Comparison of ENCODE assay signal across 20 cellular contexts in the genomic region with DNA sequence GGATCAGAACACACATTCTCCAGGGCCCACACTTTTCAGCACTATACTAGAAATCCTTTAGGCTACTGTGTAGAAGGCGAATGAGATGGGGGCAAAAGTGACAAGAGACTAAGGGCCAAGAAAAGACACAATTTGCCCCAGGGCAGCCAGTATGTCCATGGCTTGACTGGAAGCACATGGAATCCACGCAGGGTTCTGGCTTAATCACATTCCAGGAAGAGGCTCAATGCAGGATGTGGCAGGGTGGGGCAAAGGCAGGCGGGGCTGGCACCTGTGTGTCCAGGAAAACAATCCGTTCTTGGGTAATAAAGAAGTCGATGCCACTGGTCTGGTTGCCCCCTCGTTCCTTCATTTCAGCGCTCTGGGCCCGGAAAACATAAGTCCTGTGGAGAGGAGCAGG. TPM values are rescaled to one million over a fixed set of nuclear protein-coding genes. Genes with fewer than 3 reads are reported as not detected.
DNase-seq lines count a peak whose midpoint lies in the region; ATAC-seq and TF ChIP-seq lines count a peak whose summit lies in the region.
"Had no signal": no experiment of that assay in that cellular context is flagged by ENCODE, and none has a peak within 500 bp of the region (broad histone marks: within the 10 kb centered on the region; RNA-seq: fewer than 3 reads in every experiment).

No MANE protein-coding gene starts in this region.

- no peak overlapping the region for H2BK120ac ChIP-seq in trophoblast cell (ENCODE audit: insufficient read depth, low read length, poor library complexity)

- peaks cover 15% of the 10 kb centered on the region for H3K36me3 ChIP-seq in Caco-2 (ENCODE audit: control insufficient read depth, insufficient read depth, low read length)
- H3K36me3 ChIP-seq in esophagus (ENCODE audit: control insufficient read depth in 2 of 2, insufficient read depth in 2 of 2, low read length in 1 of 2) = peaks cover 12 to 24% of the 10 kb centered on the region in 2 donors
- peaks cover 51 to 62% of the 10 kb centered on the region in 2 experiments for H3K36me3 ChIP-seq in trophoblast cell (ENCODE audit: control insufficient read depth in 1 of 2, insufficient read depth in 2 of 2, low read length in 2 of 2)
- peaks cover 5 to 12% of the 10 kb centered on the region in 2 donors for H3K36me3 ChIP-seq in aorta (ENCODE audit: control insufficient read depth in 1 of 2, insufficient read depth in 2 of 2, low read length in 1 of 2)
- H3K36me3 ChIP-seq in smooth muscle cell (ENCODE audit: low read depth) = no peaks in the 10 kb centered on the region

- no peaks in the 10 kb centered on the region for H4K20me1 ChIP-seq in smooth muscle cell (ENCODE audit: low read depth)

- no peak overlapping the region for H2AFZ ChIP-seq in trophoblast cell (ENCODE audit: insufficient read depth, low read length, poor library complexity)
- H2AFZ ChIP-seq in smooth muscle cell (ENCODE audit: low read depth) = no peak overlapping the region

- no peaks in the 10 kb centered on the region for H3F3A ChIP-seq in smooth muscle cell (ENCODE audit: low read depth)

- no peak overlapping the region for H3K4me3 Mint-ChIP-seq in Caco-2 (ENCODE audit: unreplicated experiment)
- H3K4me3 Mint-ChIP-seq: activated T-helper 17 cell treated with anti-CD3 and anti-CD28 coated beads, Interleukin-2, amount 50 U/mL, for 72 hours; nephron progenitor cell had no signal

- H3K27me3 ChIP-seq in Caco-2 (replicated peaks; ENCODE audit: control insufficient read depth, insufficient read depth, low read length) (no peaks in the 10 kb centered on the region), esophagus (ENCODE audit: control insufficient read depth in 1 of 2, insufficient read depth in 2 of 2, low read length in 2 of 2) (no peaks in the 10 kb centered on the region), trophoblast cell (ENCODE audit: insufficient read depth, low read length) (no peaks in the 10 kb centered on the region), aorta (ENCODE audit: control insufficient read depth in 1 of 2, insufficient read depth in 2 of 2, low read length in 1 of 2) (no peaks in the 10 kb centered on the region), smooth muscle cell (ENCODE audit: low read depth) (no peaks in the 10 kb centered on the region)
- H3K27me3 ChIP-seq: thyroid gland had no signal

- ATAC-seq in GM21528 (IDR thresholded peaks at IDR 0.05; ENCODE audit: low FRiP score, unreplicated experiment) (no peak), aorta (ENCODE audit: low FRiP score) (no peak), GM18517 (IDR thresholded peaks at IDR 0.05; ENCODE audit: unreplicated experiment) (no peak)
- ATAC-seq: activated T-helper 17 cell treated with anti-CD3 and anti-CD28 coated beads, Interleukin-2, amount 50 U/mL, for 72 hours; left cardiac atrium had no signal

- no peak for DNase-seq in Caco-2
- DNase-seq in NCI-H226 = peak; percentile 43
- DNase-seq in trophoblast cell = peak; percentile 64 to 86
- no peak for DNase-seq in aorta
- no peak for DNase-seq in smooth muscle cell (lab: John Stamatoyannopoulos, UW; ENCODE audit: unreplicated experiment)
- DNase-seq: activated CD8-positive, alpha-beta memory T cell treated with anti-CD3 and anti-CD28 coated beads for 24 hours; DMS 273 treated with DMSO at 0.1 percent for 48 hours; left cardiac atrium; NCI-H1092; nephron progenitor cell; retina; stimulated activated CD4-positive, alpha-beta T cell treated with anti-CD3 and anti-CD28 coated beads, Interleukin-4, amount 100 ng/mL, for 1 hour; thyroid gland had no signal

- intact Hi-C loops in Caco-2 (cut with micrococcal nuclease; ENCODE audit: unreplicated experiment) = no loop called here
- intact Hi-C loops in aorta (cut with DNase I) = no loop called here

- H3K4me3 ChIP-seq in Caco-2 (ENCODE audit: low read depth, low read length) = no peak overlapping the region
- no peak overlapping the region for H3K4me3 ChIP-seq in esophagus (ENCODE audit: low read depth in 1 of 2, low read length in 2 of 2)
- no peak overlapping the region for H3K4me3 ChIP-seq in trophoblast cell (ENCODE audit: low read depth, low read length)
- H3K4me3 ChIP-seq in aorta (ENCODE audit: low read length in 2 of 2) = no peak overlapping the region
- no peak overlapping the region for H3K4me3 ChIP-seq in smooth muscle cell
- H3K4me3 ChIP-seq: thyroid gland had no signal

- H2BK5ac ChIP-seq in trophoblast cell (ENCODE audit: low read depth, low read length, poor library complexity) = no peak overlapping the region

- no peak overlapping the region for H2BK12ac ChIP-seq in trophoblast cell (ENCODE audit: low read length)

- H3K27ac Mint-ChIP-seq in Caco-2 (ENCODE audit: unreplicated experiment) = peak overlapping the region; percentile 5
- H3K27ac Mint-ChIP-seq: nephron progenitor cell had no signal

- H3K9me3 ChIP-seq in Caco-2 = no peaks in the 10 kb centered on the region
- H3K9me3 ChIP-seq in esophagus (ENCODE audit: control insufficient read depth in 2 of 2, insufficient read depth in 1 of 2, low read depth in 1 of 2, low read length in 1 of 2) = no peaks in the 10 kb centered on the region
- H3K9me3 ChIP-seq in trophoblast cell (ENCODE audit: insufficient read depth, low read depth, low read length) = no peaks in the 10 kb centered on the region
- no peaks in the 10 kb centered on the region for H3K9me3 ChIP-seq in aorta (ENCODE audit: control insufficient read depth, low read length)
- H3K9me3 ChIP-seq in smooth muscle cell (replicated peaks; ENCODE audit: low read depth) = no peaks in the 10 kb centered on the region
- H3K9me3 ChIP-seq: thyroid gland had no signal

- H3K36me3 Mint-ChIP-seq in Caco-2 (ENCODE audit: insufficient read depth, unreplicated experiment) = peaks cover 75% of the 10 kb centered on the region

- WGBS in esophagus, 2 donors = 43 to 51% methylated on average over 8 of the region's 8 CpGs
- no CpG with 5 or more reads among the region's 8 CpGs for WGBS in trophoblast cell (ENCODE audit: extremely low coverage, insufficient coverage, insufficient read length)
- 88 to 91% methylated on average over 8 of the region's 8 CpGs for WGBS in aorta, 2 donors
- 88% methylated on average over 8 of the region's 8 CpGs for WGBS in smooth muscle cell (ENCODE audit: low lambda C conversion rate)

- TF ChIP-seq CTCF in Caco-2 (IDR thresholded peaks at IDR 0.05; ENCODE audit: insufficient read depth in 1 of 2, low read depth in 1 of 2, low read length in 1 of 2, severe bottlenecking in 1 of 2, unreplicated experiment in 1 of 2) (no peak), smooth muscle cell (IDR thresholded peaks at IDR 0.05; ENCODE audit: borderline replicate concordance, insufficient read depth, poor library complexity, severe bottlenecking) (no peak)

- no TSS peak for BruUV-seq in Caco-2 (replicated peaks; lab: Mats Ljungman, UMichigan)

- H2AK5ac ChIP-seq in trophoblast cell (ENCODE audit: low read length) = no peak overlapping the region

- no peak overlapping the region for H3K4ac ChIP-seq in trophoblast cell (ENCODE audit: low read depth, low read length)

- no peak overlapping the region for H4K8ac ChIP-seq in trophoblast cell (ENCODE audit: low read depth, low read length)

- H3K9ac ChIP-seq in trophoblast cell (ENCODE audit: low read length) (no peak overlapping the region), smooth muscle cell (ENCODE audit: low read depth) (no peak overlapping the region)

- H3K79me1 ChIP-seq in trophoblast cell (ENCODE audit: low read length) = peaks cover 2% of the 10 kb centered on the region

- peaks cover 4% of the 10 kb centered on the region for H3K4me1 Mint-ChIP-seq in Caco-2 (ENCODE audit: low read depth, unreplicated experiment)
- H3K4me1 Mint-ChIP-seq: nephron progenitor cell had no signal

- POLR2A ChIA-PET in Caco-2 (lab: Charles Lee) = no interaction called here

- H3K27ac ChIP-seq in esophagus (ENCODE audit: low read depth in 2 of 2, low read length in 1 of 2) = peak overlapping the region; percentile 70 to 81
- H3K27ac ChIP-seq in trophoblast cell (ENCODE audit: low read depth, low read length) = no peak overlapping the region
- no peak overlapping the region for H3K27ac ChIP-seq in aorta (ENCODE audit: low read depth in 1 of 2, low read length in 2 of 2)
- H3K27ac ChIP-seq in smooth muscle cell (ENCODE audit: low read depth) = no peak overlapping the region
- H3K27ac ChIP-seq: thyroid gland had no signal

- H4K91ac ChIP-seq in trophoblast cell (ENCODE audit: low read depth, low read length) = no peak overlapping the region

- no peaks in the 10 kb centered on the region for H3K79me2 ChIP-seq in trophoblast cell (ENCODE audit: control insufficient read depth, insufficient read depth, low read length, poor library complexity)
- no peaks in the 10 kb centered on the region for H3K79me2 ChIP-seq in smooth muscle cell (ENCODE audit: low read depth)

- no peaks in the 10 kb centered on the region for H3K27me3 Mint-ChIP-seq in Caco-2 (ENCODE audit: insufficient read depth, unreplicated experiment)
- H3K27me3 Mint-ChIP-seq: activated T-helper 17 cell treated with anti-CD3 and anti-CD28 coated beads, Interleukin-2, amount 50 U/mL, for 72 hours had no signal

- no peaks in the 10 kb centered on the region for H3K9me3 Mint-ChIP-seq in Caco-2 (ENCODE audit: unreplicated experiment)
- H3K9me3 Mint-ChIP-seq: activated T-helper 17 cell treated with anti-CD3 and anti-CD28 coated beads, Interleukin-2, amount 50 U/mL, for 72 hours; nephron progenitor cell had no signal

- H3K14ac ChIP-seq in trophoblast cell (ENCODE audit: low read length) = no peak overlapping the region

- H4K12ac ChIP-seq in trophoblast cell (ENCODE audit: low read depth, low read length) = no peak overlapping the region

- CTCF ChIA-PET in Caco-2 (lab: Charles Lee) = interaction anchor here (0.6 kb wide), 1 partner anchor 179 kb away, joined by 3 read pairs; no protein-coding TSS in a partner anchor

- no peak overlapping the region for H3K18ac ChIP-seq in trophoblast cell (ENCODE audit: low read length)

- peaks cover 9% of the 10 kb centered on the region for H3K4me1 ChIP-seq in Caco-2
- H3K4me1 ChIP-seq in esophagus (ENCODE audit: control insufficient read depth in 2 of 2, insufficient read depth in 2 of 2, low read length in 1 of 2) = peaks cover 0 to 4% of the 10 kb centered on the region in 2 donors
- peaks cover 9 to 11% of the 10 kb centered on the region in 2 experiments for H3K4me1 ChIP-seq in trophoblast cell (ENCODE audit: control insufficient read depth in 1 of 2, insufficient read depth in 2 of 2, low read length in 2 of 2)
- H3K4me1 ChIP-seq in aorta (ENCODE audit: control insufficient read depth in 1 of 2, insufficient read depth in 2 of 2, low read length in 2 of 2) = no peaks in the 10 kb centered on the region
- no peaks in the 10 kb centered on the region for H3K4me1 ChIP-seq in smooth muscle cell (ENCODE audit: low read depth)
- H3K4me1 ChIP-seq: thyroid gland had no signal

- H3K4me2 ChIP-seq in trophoblast cell (ENCODE audit: low read length) (no peak overlapping the region), smooth muscle cell (no peak overlapping the region)

- no peak overlapping the region for H3K23ac ChIP-seq in trophoblast cell (ENCODE audit: low read length)

RNA-seq across cellular contexts. Expression of gene SMG9, which starts 14.9 kb away (rescaled TPM):
- total RNA-seq in Caco-2 (2022) (87.6 and 98.8 TPM in 2 replicates), aorta (10 to 100 TPM; 29.2 to 50.6 TPM), smooth muscle cell (12.8 and 13.2 TPM in 2 replicates)
- polyA plus RNA-seq in esophagus (10 to 100 TPM; 15.8 to 23.2 TPM), aorta (10 to 100 TPM; 14.9 to 31.1 TPM), smooth muscle cell (39.2 and 46.6 TPM in 2 replicates)
- 29.5 and 29.9 TPM in 2 replicates for polyA plus RNA-seq in trophoblast cell (2013)

RNA-seq across cellular contexts. Expression of gene IRGC, which starts 24.0 kb away (rescaled TPM):
- total RNA-seq in Caco-2 (2022) (not detected in 2 replicates), aorta (not detected), smooth muscle cell (not detected in 2 replicates)
- polyA plus RNA-seq in esophagus (not detected), aorta (not detected), smooth muscle cell (not detected in 2 replicates)
- polyA plus RNA-seq in trophoblast cell (2013) = not detected in 2 replicates
- total RNA-seq: activated T-helper 17 cell treated with anti-CD3 and anti-CD28 coated beads, Interleukin-2, amount 50 U/mL, for 72 hours; fibroblast of lung; H1; left cardiac atrium; SK-MEL-5 had no signal
- polyA plus RNA-seq: fibroblast of lung, H1 had no signal

RNA-seq across cellular contexts. Expression of gene KCNN4, which starts 40.9 kb away (rescaled TPM):
- total RNA-seq in Caco-2 (2022) = 3.0 and 4.0 TPM in 2 replicates
- 1 to 10 TPM; 3.9 to 4.6 TPM for polyA plus RNA-seq in esophagus
- 46.3 and 48.1 TPM in 2 replicates for polyA plus RNA-seq in trophoblast cell (2013)
- total RNA-seq in aorta = 1 to 10 TPM; 4.1 to 4.3 TPM
- 1 to 10 TPM; 1.5 to 8.6 TPM for polyA plus RNA-seq in aorta
- total RNA-seq in smooth muscle cell = 4.0 and 5.4 TPM in 2 replicates
- 1.7 and 14.9 TPM in 2 replicates for polyA plus RNA-seq in smooth muscle cell

Comparison
In these comparisons a context has a peak if more than half of its experiments do, and no peak if none do; other contexts are left out.
1. DNase-seq: peak in NCI-H226 (single experiment) and trophoblast cell (2 of 2); none in Caco-2 (0 of 2), aorta (0 of 2) and smooth muscle cell (single experiment).
2. H3K27ac ChIP-seq: peak in esophagus (2 of 2); none in trophoblast cell (single experiment), aorta (0 of 2) and smooth muscle cell (single experiment).